In genomic region chr14:68539311-68539737, GRCh38 we compare ENCODE assay signal across 20 cellular contexts.
DNase-seq lines count a peak whose midpoint lies in the region; ATAC-seq and TF ChIP-seq lines count a peak whose summit lies in the region.
"Had no signal": no experiment of that assay in that cellular context is flagged by ENCODE, and none has a peak within 500 bp of the region (broad histone marks: within the 10 kb centered on the region; RNA-seq: fewer than 3 reads in every experiment).

No MANE protein-coding gene starts in this region.

- no peaks in the 10 kb centered on the region for H3K27me3 ChIP-seq in heart right ventricle
- H3K27me3 ChIP-seq: upper lobe of left lung had no signal

- peak; percentile 32; the same call in 1 of the 2 replicates for ATAC-seq in WTC11
- ATAC-seq in heart right ventricle = peak; percentile 39 to 86 (median 74)
- ATAC-seq in stimulated activated memory B cell treated with anti-CD40 and anti-IgM and Interleukin-4, amounts not matched to agents 10 μg/mL and 1 μg/mL and 100 μg/mL, for 72 hours = no peak
- no peak for ATAC-seq in HG03159 (IDR thresholded peaks at IDR 0.05; ENCODE audit: unreplicated experiment)
- no peak for ATAC-seq in HG02981 (IDR thresholded peaks at IDR 0.05; ENCODE audit: unreplicated experiment)
- ATAC-seq: CD8-positive, alpha-beta T cell; left colon; stimulated activated naive B cell treated with anti-CD40 and anti-IgM and Interleukin-4, amounts not matched to agents 10 μg/mL and 1 μg/mL and 100 μg/mL, for 72 hours had no signal

- H3K36me3 ChIP-seq in heart right ventricle = no peaks in the 10 kb centered on the region
- H3K36me3 ChIP-seq: upper lobe of left lung had no signal

- WGBS in heart right ventricle, 2 donors = 56 to 67% methylated on average over 6 of the region's 6 CpGs

- POLR2A ChIA-PET in WTC11 (lab: Charles Lee) = interaction anchor here (1.1 to 1.3 kb wide), 2 partner anchors 9 to 134 kb away, joined by 3 to 4 read pairs; no protein-coding TSS in a partner anchor

- H3K4me1 ChIP-seq in heart right ventricle = peaks cover 2 to 37% (median 15%) of the 10 kb centered on the region in 9 donors

- H3K4me3 Mint-ChIP-seq in WTC11 (no peak overlapping the region), nephron (peak overlapping the region; percentile 11 to 22 (median 16))
- no peak overlapping the region for H3K4me3 Mint-ChIP-seq in stimulated activated memory B cell treated with anti-CD40 and anti-IgM and Interleukin-4, amounts not matched to agents 10 μg/mL and 1 μg/mL and 100 μg/mL, for 72 hours
- H3K4me3 Mint-ChIP-seq: CD8-positive, alpha-beta T cell; stimulated activated naive B cell treated with anti-CD40 and anti-IgM and Interleukin-4, amounts not matched to agents 10 μg/mL and 1 μg/mL and 100 μg/mL, for 72 hours had no signal

- TF ChIP-seq CTCF in WTC11 (IDR thresholded peaks at IDR 0.05) (no peak), heart right ventricle (IDR thresholded peaks at IDR 0.05) (no peak), nephron (IDR thresholded peaks at IDR 0.05; ENCODE audit: unreplicated experiment in 3 of 3) (no peak)

- intact Hi-C loops in heart right ventricle (cut with DNase I) = no loop called here

- H3K36me3 Mint-ChIP-seq in WTC11 = no peaks in the 10 kb centered on the region
- no peaks in the 10 kb centered on the region for H3K36me3 Mint-ChIP-seq in nephron (ENCODE audit: low read depth)
- H3K36me3 Mint-ChIP-seq in stimulated activated memory B cell treated with anti-CD40 and anti-IgM and Interleukin-4, amounts not matched to agents 10 μg/mL and 1 μg/mL and 100 μg/mL, for 72 hours = peaks cover 6% of the 10 kb centered on the region
- H3K36me3 Mint-ChIP-seq: CD8-positive, alpha-beta T cell had no signal

- H3K4me1 Mint-ChIP-seq in WTC11 (peaks cover 11% of the 10 kb centered on the region), nephron (peaks cover 66% of the 10 kb centered on the region)
- H3K4me1 Mint-ChIP-seq in stimulated activated memory B cell treated with anti-CD40 and anti-IgM and Interleukin-4, amounts not matched to agents 10 μg/mL and 1 μg/mL and 100 μg/mL, for 72 hours = peaks cover 12% of the 10 kb centered on the region

- H3K27ac ChIP-seq in heart right ventricle = peak overlapping the region in 9 of 10 donors; percentile 6 to 46 (median 29)
- H3K27ac ChIP-seq: GM23248 had no signal

- H3K9me3 Mint-ChIP-seq in WTC11 (no peaks in the 10 kb centered on the region), nephron (peaks cover 3% of the 10 kb centered on the region)
- H3K9me3 Mint-ChIP-seq in stimulated activated memory B cell treated with anti-CD40 and anti-IgM and Interleukin-4, amounts not matched to agents 10 μg/mL and 1 μg/mL and 100 μg/mL, for 72 hours = peaks cover under 1% of the 10 kb centered on the region
- H3K9me3 Mint-ChIP-seq: CD8-positive, alpha-beta T cell had no signal

- H3K27ac Mint-ChIP-seq in WTC11 = no peak overlapping the region
- peak overlapping the region; percentile 97 to 100 (median 98) for H3K27ac Mint-ChIP-seq in nephron
- H3K27ac Mint-ChIP-seq in stimulated activated memory B cell treated with anti-CD40 and anti-IgM and Interleukin-4, amounts not matched to agents 10 μg/mL and 1 μg/mL and 100 μg/mL, for 72 hours = peak overlapping the region; percentile 41
- H3K27ac Mint-ChIP-seq: CD8-positive, alpha-beta T cell; stimulated activated naive B cell treated with anti-CD40 and anti-IgM and Interleukin-4, amounts not matched to agents 10 μg/mL and 1 μg/mL and 100 μg/mL, for 72 hours had no signal

- no peak overlapping the region for H3K4me3 ChIP-seq in heart right ventricle
- H3K4me3 ChIP-seq: GM23248, upper lobe of left lung had no signal

- H3K27me3 Mint-ChIP-seq in WTC11 (ENCODE audit: low read depth) (no peaks in the 10 kb centered on the region), nephron (ENCODE audit: low read depth) (no peaks in the 10 kb centered on the region)
- no peaks in the 10 kb centered on the region for H3K27me3 Mint-ChIP-seq in stimulated activated memory B cell treated with anti-CD40 and anti-IgM and Interleukin-4, amounts not matched to agents 10 μg/mL and 1 μg/mL and 100 μg/mL, for 72 hours
- H3K27me3 Mint-ChIP-seq: stimulated activated naive B cell treated with anti-CD40 and anti-IgM and Interleukin-4, amounts not matched to agents 10 μg/mL and 1 μg/mL and 100 μg/mL, for 72 hours had no signal

- DNase-seq in WTC11 (ENCODE audit: low spot score) (no peak), heart right ventricle (peak in 1 of 2 donors; percentile 31), NCI-H2196 (lab: John Stamatoyannopoulos, UW; ENCODE audit: unreplicated experiment) (no peak), DMS 273 (lab: John Stamatoyannopoulos, UW; ENCODE audit: unreplicated experiment) (no peak)
- DNase-seq: activated CD4-positive, alpha-beta T cell treated with anti-CD3 and anti-CD28 coated beads, Interleukin-2, amount 50 U/mL, for 1 hour; activated naive CD4-positive, alpha-beta T cell; CD8-positive, alpha-beta T cell; DMS79 treated with DMSO at 0.1 percent for 48 hours; GM23248; left colon; NCI-H1694; NCI-H226; NK-92 treated with Interleukin-12 subunit alpha and Interleukin-12 subunit beta, amount 100 ng/mL, for 24 hours; RPMI8226; stimulated activated naive B cell treated with anti-CD40 and anti-IgM and Interleukin-4, amounts not matched to agents 10 μg/mL and 1 μg/mL and 100 μg/mL, for 72 hours; upper lobe of left lung had no signal

- CTCF ChIA-PET in WTC11 (lab: Charles Lee) = interaction anchor here (1.2 kb wide), 2 partner anchors 12 to 47 kb away, joined by 3 read pairs; no protein-coding TSS in a partner anchor

- no peaks in the 10 kb centered on the region for H3K9me3 ChIP-seq in heart right ventricle
- H3K9me3 ChIP-seq: upper lobe of left lung had no signal

TF ChIP-seq in WTC11, 78 proteins besides CTCF, POLR2A, EP300 and RAD21:
- TF ChIP-seq ATF3 (CRISPR knock-in tag; conservative IDR thresholded peaks at IDR 0.05) = no peak
- no peak for TF ChIP-seq OVOL2 (CRISPR knock-in tag; IDR thresholded peaks at IDR 0.05; ENCODE audit: borderline replicate concordance)
- TF ChIP-seq ZNF138 (CRISPR knock-in tag; conservative IDR thresholded peaks at IDR 0.05) = no peak
- TF ChIP-seq MYBL2 (CRISPR knock-in tag; IDR thresholded peaks at IDR 0.05) = no peak
- no peak for TF ChIP-seq PRDM15 (CRISPR knock-in tag; IDR thresholded peaks at IDR 0.05)
- TF ChIP-seq ATF1 (CRISPR knock-in tag; IDR thresholded peaks at IDR 0.05) = no peak
- TF ChIP-seq ZNF416 (CRISPR knock-in tag; IDR thresholded peaks at IDR 0.05) = no peak
- no peak for TF ChIP-seq NR3C1 (CRISPR knock-in tag; conservative IDR thresholded peaks at IDR 0.05; ENCODE audit: low read depth)
- no peak for TF ChIP-seq SMAD4 (CRISPR knock-in tag; IDR thresholded peaks at IDR 0.05)
- no peak for TF ChIP-seq MXD4 (CRISPR knock-in tag; IDR thresholded peaks at IDR 0.05; ENCODE audit: borderline replicate concordance)
- TF ChIP-seq ZNF512 (CRISPR knock-in tag; IDR thresholded peaks at IDR 0.05; ENCODE audit: borderline replicate concordance) = no peak
- TF ChIP-seq ZNF232 (CRISPR knock-in tag; IDR thresholded peaks at IDR 0.05) = no peak
- no peak for TF ChIP-seq TCF7 (CRISPR knock-in tag; IDR thresholded peaks at IDR 0.05; ENCODE audit: low read depth)

Comparison
In these comparisons a context has a peak if more than half of its experiments do, and no peak if none do; other contexts are left out.
1. ATAC-seq: peak in WTC11 (single experiment) and heart right ventricle (8 of 8); none in stimulated activated memory B cell treated with anti-CD40 and anti-IgM and Interleukin-4, amounts not matched to agents 10 μg/mL and 1 μg/mL and 100 μg/mL, for 72 hours (single experiment), HG03159 (single experiment) and HG02981 (single experiment).
2. H3K4me3 Mint-ChIP-seq: peak in nephron (3 of 3); none in WTC11 (single experiment) and stimulated activated memory B cell treated with anti-CD40 and anti-IgM and Interleukin-4, amounts not matched to agents 10 μg/mL and 1 μg/mL and 100 μg/mL, for 72 hours (single experiment).